ENCODE assay signal across 23 cellular contexts in genomic region chr6:82000551-82000950, GRCh38.
DNase-seq lines count a peak whose midpoint lies in the region; ATAC-seq, FAIRE-seq and TF ChIP-seq lines count a peak whose summit lies in the region.
"Had no signal": no experiment of that assay in that cellular context is flagged by ENCODE, and none has a peak within 500 bp of the region (broad histone marks: within the 10 kb centered on the region; RNA-seq: fewer than 3 reads in every experiment).

No MANE protein-coding gene starts in this region.

- peaks cover 3% of the 10 kb centered on the region for H3K9me1 ChIP-seq in IMR-90 (ENCODE audit: insufficient read depth, low read length)
- no peaks in the 10 kb centered on the region for H3K9me1 ChIP-seq in keratinocyte (ENCODE audit: control insufficient read depth, extremely low read depth, insufficient read depth, low read length)

- no peaks in the 10 kb centered on the region for H3K36me3 ChIP-seq in IMR-90 (ENCODE audit: control insufficient read depth, insufficient read depth, low read length)
- H3K36me3 ChIP-seq in bronchial epithelial cell (ENCODE audit: control insufficient read depth, insufficient read depth, low read length) = no peaks in the 10 kb centered on the region
- H3K36me3 ChIP-seq in keratinocyte (ENCODE audit: control insufficient read depth in 2 of 2, extremely low read depth in 1 of 2, insufficient read depth in 2 of 2, low read length in 2 of 2) = no peaks in the 10 kb centered on the region
- H3K36me3 ChIP-seq: BE2C, HAP-1 had no signal

- H4K91ac ChIP-seq in IMR-90 (ENCODE audit: insufficient read depth, low read depth, low read length) = no peak overlapping the region

- H3K9me3 ChIP-seq in IMR-90 (ENCODE audit: control insufficient read depth, insufficient read depth, low read length) = no peaks in the 10 kb centered on the region
- no peaks in the 10 kb centered on the region for H3K9me3 ChIP-seq in keratinocyte (ENCODE audit: control insufficient read depth, low read depth, low read length)
- H3K9me3 ChIP-seq: BE2C, HAP-1 had no signal

- H2BK120ac ChIP-seq in IMR-90 (ENCODE audit: low read depth, low read length) = no peak overlapping the region

- dilution Hi-C loops in IMR-90 (cut with HindIII; ENCODE audit: low sequenced_read_pairs, unreplicated experiment) = no loop called here
- dilution Hi-C loops in keratinocyte (cut with MboI; ENCODE audit: extremely low pct_ligation_motif_present, low sequenced_read_pairs) = no loop called here

- H3K18ac ChIP-seq in IMR-90 (ENCODE audit: low read depth, low read length) = peak overlapping the region; percentile 62; the same call in 1 of the 2 replicates

- no peak for TF ChIP-seq RAD21 in IMR-90 (IDR thresholded peaks at IDR 0.05; ENCODE audit: low read length)

- H3K27ac ChIP-seq in IMR-90 (ENCODE audit: insufficient read depth, low read length) (no peak overlapping the region), keratinocyte (ENCODE audit: control insufficient read depth, insufficient read depth, low read length) (peak overlapping the region; percentile 56)
- H3K27ac ChIP-seq: GM23248, KMS-11 had no signal

- intact Hi-C loops in IMR-90 (cut with micrococcal nuclease) = loop anchor here (10.0 kb wide), 2 partner anchors 516 to 1866 kb away; no protein-coding TSS in a partner anchor

- H3K36me3 Mint-ChIP-seq in activated CD8-positive, alpha-beta T cell treated with anti-CD3 and anti-CD28 coated beads, Interleukin-2, amount 10 ng/mL, durations not matched to agents 7 days and 5 days (ENCODE audit: low read depth) = no peaks in the 10 kb centered on the region

- H3K9me3 Mint-ChIP-seq in activated CD8-positive, alpha-beta T cell treated with anti-CD3 and anti-CD28 coated beads, Interleukin-2, amount 10 ng/mL, durations not matched to agents 7 days and 5 days (ENCODE audit: insufficient read depth) = no peaks in the 10 kb centered on the region
- H3K9me3 Mint-ChIP-seq: CD4-positive, alpha-beta T cell had no signal

- H3K27me3 ChIP-seq in IMR-90 (ENCODE audit: control insufficient read depth, insufficient read depth, low read length) (no peaks in the 10 kb centered on the region), bronchial epithelial cell (ENCODE audit: control insufficient read depth, insufficient read depth, low read length) (no peaks in the 10 kb centered on the region), keratinocyte (ENCODE audit: control insufficient read depth, extremely low read depth, insufficient read depth, low read length) (no peaks in the 10 kb centered on the region)
- H3K27me3 ChIP-seq: BE2C had no signal

- no peaks in the 10 kb centered on the region for H3K79me2 ChIP-seq in keratinocyte (ENCODE audit: control insufficient read depth, insufficient read depth, low read length)

- no peak overlapping the region for H3K4me2 ChIP-seq in IMR-90 (ENCODE audit: low read depth, low read length)
- H3K4me2 ChIP-seq in keratinocyte (ENCODE audit: control insufficient read depth, extremely low read depth, insufficient read depth, low read depth, low read length) = peak overlapping the region; percentile 16
- H3K4me2 ChIP-seq: KMS-11 had no signal

- H3K4me1 ChIP-seq in IMR-90 (ENCODE audit: control insufficient read depth, insufficient read depth, low read length) (peaks cover 16% of the 10 kb centered on the region), keratinocyte (ENCODE audit: control insufficient read depth, extremely low read depth, insufficient read depth, low read length) (peaks cover 43% of the 10 kb centered on the region)
- H3K4me1 ChIP-seq: BE2C, Caco-2 had no signal

- H3K4me3 ChIP-seq in IMR-90 (ENCODE audit: insufficient read depth, low read depth, low read length) (no peak overlapping the region), bronchial epithelial cell (ENCODE audit: low read depth, low read length) (no peak overlapping the region), keratinocyte (ENCODE audit: control insufficient read depth in 2 of 3, extremely low read depth in 1 of 3, insufficient read depth in 2 of 3, low read depth in 1 of 3, low read length in 3 of 3) (no peak overlapping the region)
- H3K4me3 ChIP-seq: GM23248, HAP-1 had no signal

- POLR2A ChIA-PET in IMR-90 (lab: Charles Lee; ENCODE audit: unreplicated experiment) = no interaction called here
- POLR2A ChIA-PET in activated CD8-positive, alpha-beta T cell treated with anti-CD3 and anti-CD28 coated beads, Interleukin-2, amount 10 ng/mL, durations not matched to agents 7 days and 5 days (lab: Charles Lee) = no interaction called here

- no peak for TF ChIP-seq POLR2A in IMR-90 (IDR thresholded peaks at IDR 0.05; ENCODE audit: low read depth, low read length)

- H4K5ac ChIP-seq in IMR-90 (ENCODE audit: low read depth, low read length) = no peak overlapping the region

- no peak overlapping the region for H3K14ac ChIP-seq in IMR-90 (replicated peaks; ENCODE audit: low read depth, low read length)

- CTCF ChIA-PET in IMR-90 (lab: Yijun Ruan, JAX) = interaction anchor here (0.7 kb wide), 1 partner anchor 63 kb away, joined by 3 read pairs; no protein-coding TSS in a partner anchor
- CTCF ChIA-PET in activated CD8-positive, alpha-beta T cell treated with anti-CD3 and anti-CD28 coated beads, Interleukin-2, amount 10 ng/mL, durations not matched to agents 7 days and 5 days (lab: Charles Lee) = no interaction called here

- H2BK20ac ChIP-seq in IMR-90 (ENCODE audit: low read depth, low read length) = no peak overlapping the region

- H3K9ac ChIP-seq in IMR-90 (ENCODE audit: low read depth, low read length) = no peak overlapping the region
- no peak overlapping the region for H3K9ac ChIP-seq in keratinocyte (ENCODE audit: control insufficient read depth, extremely low read depth, insufficient read depth, low read length)
- H3K9ac ChIP-seq: GM23248, KMS-11 had no signal

- H2AK5ac ChIP-seq in IMR-90 (ENCODE audit: low read depth, low read length) = no peak overlapping the region

- in situ Hi-C loops in IMR-90 (cut with MboI; ENCODE audit: low sequenced_read_pairs) = loop anchor here (25.0 kb wide), 1 partner anchor 1788 kb away; no protein-coding TSS in a partner anchor

- no peak overlapping the region for H2AFZ ChIP-seq in IMR-90 (replicated peaks; ENCODE audit: low read length, poor library complexity)
- peak overlapping the region; percentile 22 for H2AFZ ChIP-seq in keratinocyte (ENCODE audit: control insufficient read depth, low read length)
- H2AFZ ChIP-seq: GM23248 had no signal

- no peak overlapping the region for H3K56ac ChIP-seq in IMR-90 (ENCODE audit: extremely low read depth, insufficient read depth, low read length)

- H4K20me1 ChIP-seq in IMR-90 (ENCODE audit: insufficient read depth, low read length) = no peaks in the 10 kb centered on the region
- H4K20me1 ChIP-seq in keratinocyte (ENCODE audit: control insufficient read depth, extremely low read depth, insufficient read depth, low read length) = no peaks in the 10 kb centered on the region

- no TSS peak for BruUV-seq in IMR-90 (replicated peaks; lab: Mats Ljungman, UMichigan)

- H4K8ac ChIP-seq in IMR-90 (ENCODE audit: low read depth in 2 of 2, low read length in 2 of 2) = no peak overlapping the region

- ATAC-seq in IMR-90 (ENCODE audit: low read depth) (no peak), GM18517 (IDR thresholded peaks at IDR 0.05; ENCODE audit: unreplicated experiment) (no peak), GM21381 (IDR thresholded peaks at IDR 0.05; ENCODE audit: unreplicated experiment) (no peak)
- no peak for ATAC-seq in activated CD8-positive, alpha-beta T cell treated with anti-CD3 and anti-CD28 coated beads, Interleukin-2, amount 10 ng/mL, durations not matched to agents 7 days and 5 days
- ATAC-seq: HepG2 had no signal

- no peaks in the 10 kb centered on the region for H3K79me1 ChIP-seq in IMR-90 (ENCODE audit: low read depth in 1 of 2, low read length in 2 of 2)

- DNase-seq in IMR-90 (no peak), bronchial epithelial cell (ENCODE audit: low read depth) (peak; percentile 91), keratinocyte (ENCODE audit: low read depth, low spot score) (no peak), germinal center (ENCODE audit: low spot score) (no peak)
- DNase-seq in activated CD8-positive, alpha-beta T cell treated with anti-CD3 and anti-CD28 coated beads, Interleukin-2, amount 10 ng/mL, durations not matched to agents 7 days and 5 days = no peak
- DNase-seq: ACHN; BE2C; C1 segment of cervical spinal cord; Caco-2; CD4-positive, alpha-beta T cell; DMS153; DMS79; GDM1; GM23248 had no signal

- TF ChIP-seq CTCF in IMR-90 (conservative IDR thresholded peaks at IDR 0.05; ENCODE audit: low read depth, low read length) = no peak
- no peak for TF ChIP-seq CTCF in bronchial epithelial cell (IDR thresholded peaks at IDR 0.05; ENCODE audit: insufficient read depth, low read length, severe bottlenecking)
- TF ChIP-seq CTCF in keratinocyte (optimal IDR thresholded peaks at IDR 0.05 in 1 of 3, IDR thresholded peaks at IDR 0.05 in 1 of 3, conservative IDR thresholded peaks at IDR 0.05 in 1 of 3; ENCODE audit: extremely low read depth in 1 of 3, insufficient read depth in 2 of 3, low read length in 3 of 3) = no peak

- FAIRE-seq in bronchial epithelial cell (lab: Jason Lieb, UNC) = no peak
- peak; percentile 32 for FAIRE-seq in keratinocyte (lab: Jason Lieb, UNC)
- FAIRE-seq: A204.1, GM12892, GM18507, HepG2, HTR-8/SVneo had no signal

- no peak overlapping the region for H2AK9ac ChIP-seq in IMR-90 (replicated peaks; ENCODE audit: low read depth, low read length, poor library complexity)

- no peaks in the 10 kb centered on the region for H3K27me3 Mint-ChIP-seq in activated CD8-positive, alpha-beta T cell treated with anti-CD3 and anti-CD28 coated beads, Interleukin-2, amount 10 ng/mL, durations not matched to agents 7 days and 5 days (ENCODE audit: low read depth)
- H3K27me3 Mint-ChIP-seq: CD4-positive, alpha-beta T cell had no signal

- H3K4ac ChIP-seq in IMR-90 (ENCODE audit: low read depth, low read length) = no peak overlapping the region

- no peak overlapping the region for H3K27ac Mint-ChIP-seq in activated CD8-positive, alpha-beta T cell treated with anti-CD3 and anti-CD28 coated beads, Interleukin-2, amount 10 ng/mL, durations not matched to agents 7 days and 5 days
- H3K27ac Mint-ChIP-seq: CD4-positive, alpha-beta T cell had no signal

- H3K4me1 Mint-ChIP-seq in activated CD8-positive, alpha-beta T cell treated with anti-CD3 and anti-CD28 coated beads, Interleukin-2, amount 10 ng/mL, durations not matched to agents 7 days and 5 days (ENCODE audit: low read depth) = no peaks in the 10 kb centered on the region

- H3K23ac ChIP-seq in IMR-90 (ENCODE audit: low read depth, low read length) = no peak overlapping the region

- H3K4me3 Mint-ChIP-seq in activated CD8-positive, alpha-beta T cell treated with anti-CD3 and anti-CD28 coated beads, Interleukin-2, amount 10 ng/mL, durations not matched to agents 7 days and 5 days = no peak overlapping the region
- H3K4me3 Mint-ChIP-seq: CD4-positive, alpha-beta T cell had no signal

- H2BK15ac ChIP-seq in IMR-90 (ENCODE audit: low read depth, low read length) = no peak overlapping the region

- no peak overlapping the region for H2BK5ac ChIP-seq in IMR-90 (ENCODE audit: low read depth, low read length, poor library complexity, severe bottlenecking)

TF ChIP-seq in IMR-90, 13 proteins besides CTCF, POLR2A, EP300 and RAD21 (continues in another document):
- TF ChIP-seq MXI1 (IDR thresholded peaks at IDR 0.05; ENCODE audit: borderline replicate concordance, low read depth, low read length) = no peak
- no peak for TF ChIP-seq SMC3 (IDR thresholded peaks at IDR 0.05; ENCODE audit: low read depth, low read length)
- no peak for TF ChIP-seq BHLHE40 (IDR thresholded peaks at IDR 0.05; ENCODE audit: low read depth, low read length)
